ENCODE assay signal across 8 cellular contexts in the genomic region with DNA sequence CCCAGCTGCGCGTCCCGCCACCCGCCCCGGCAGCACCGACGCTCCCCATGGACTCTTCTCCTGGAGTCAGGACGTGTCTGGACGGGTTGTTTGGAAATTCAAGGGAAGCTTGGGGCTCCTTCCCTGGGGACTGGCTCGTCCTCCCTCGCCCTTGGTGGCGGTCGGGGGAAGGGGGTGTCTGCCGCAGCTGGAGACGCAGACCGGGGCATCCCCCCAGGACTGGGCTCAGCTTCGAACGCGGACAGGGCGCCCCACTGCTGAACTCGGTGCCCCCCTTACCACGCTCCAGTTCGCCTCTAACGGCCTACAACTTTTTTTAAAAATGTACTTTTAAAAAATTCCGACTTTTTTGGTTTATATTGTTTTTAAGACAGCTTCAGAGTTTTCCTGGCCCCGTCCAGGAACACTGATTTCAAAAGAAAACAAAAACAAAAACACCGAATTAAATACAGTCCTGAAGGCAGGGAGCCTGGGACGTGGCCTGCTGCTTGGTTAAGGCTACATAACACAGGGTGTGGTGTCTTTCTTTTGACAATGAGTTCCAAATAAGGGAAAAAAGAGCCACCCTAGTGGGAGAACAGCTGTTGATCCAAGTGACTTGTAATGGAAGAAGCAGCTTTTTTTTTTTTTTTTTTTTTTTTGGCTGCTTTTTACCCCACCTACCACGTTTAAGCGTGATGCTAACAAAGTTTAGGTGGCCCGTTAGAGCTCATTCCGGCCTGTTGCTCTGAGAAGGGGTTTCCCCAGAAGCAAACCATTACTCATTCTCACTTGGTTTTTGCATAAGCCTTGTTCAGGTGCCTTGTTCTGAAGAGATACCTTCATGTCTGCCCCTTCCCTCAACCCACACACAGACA.
A peak's percentile ranks its signal among the peaks of the same experiment; 100 is the strongest.
DNase-seq lines count a peak whose midpoint lies in the region; ATAC-seq and TF ChIP-seq lines count a peak whose summit lies in the region.

No MANE protein-coding gene starts in this region.

- H3K4me3 ChIP-seq in neuron (ENCODE audit: low read length) (peak overlapping the region; percentile 89), tibial artery (peak overlapping the region; percentile 63 to 78)

- DNase-seq in NK-92 treated with Interleukin-12 subunit alpha and Interleukin-12 subunit beta, amount 100 ng/mL, for 24 hours (lab: John Stamatoyannopoulos, UW), result peak; percentile 50
- DNase-seq in NK-92 (lab: John Stamatoyannopoulos, UW; ENCODE audit: unreplicated experiment) (no peak), NCI-H524 (lab: John Stamatoyannopoulos, UW) (peak; percentile 31 to 77), fibroblast of gingiva (ENCODE audit: low read depth) (peak; percentile 71), tibial artery (peak; percentile 38 to 74)
- DNase-seq in activated T-cell treated with anti-CD3 and anti-CD28 coated beads, Interleukin-2, amount 50 U/mL, for 1 hour, result peak; percentile 60

- ATAC-seq in HG02885 (IDR thresholded peaks at IDR 0.05; ENCODE audit: poor library complexity, unreplicated experiment), result peak; percentile 61

- intact Hi-C loops in tibial artery (cut with DNase I; ENCODE audit: low total_unique reads), result loop anchor here (10.0 kb wide), 1 partner anchor 107 kb away; no protein-coding TSS in a partner anchor

- TF ChIP-seq CTCF in tibial artery (IDR thresholded peaks at IDR 0.05), result no peak

- H3K27me3 ChIP-seq in neuron (ENCODE audit: insufficient read depth, low read length) (peaks cover 31% of the 10 kb centered on the region), tibial artery (no peaks in the 10 kb centered on the region)

- H3K36me3 ChIP-seq in neuron (ENCODE audit: insufficient read depth, low read length) (no peaks in the 10 kb centered on the region), tibial artery (no peaks in the 10 kb centered on the region)

- peak overlapping the region; percentile 84 for H2AFZ ChIP-seq in neuron (ENCODE audit: low read depth, low read length)

- H3K4me1 ChIP-seq in neuron (ENCODE audit: insufficient read depth, low read length) (peaks cover 13% of the 10 kb centered on the region), tibial artery (peaks cover 0 to 29% (median 7%) of the 10 kb centered on the region in 4 donors)

- peak overlapping the region; percentile 96 to 99 for H3K27ac ChIP-seq in tibial artery

- H3K9me3 ChIP-seq in neuron (ENCODE audit: low read length), result no peaks in the 10 kb centered on the region
- H3K9me3 ChIP-seq in tibial artery, result no peaks in the 10 kb centered on the region
